1 cellular context compared by ENCODE assay signal in the genomic region with DNA sequence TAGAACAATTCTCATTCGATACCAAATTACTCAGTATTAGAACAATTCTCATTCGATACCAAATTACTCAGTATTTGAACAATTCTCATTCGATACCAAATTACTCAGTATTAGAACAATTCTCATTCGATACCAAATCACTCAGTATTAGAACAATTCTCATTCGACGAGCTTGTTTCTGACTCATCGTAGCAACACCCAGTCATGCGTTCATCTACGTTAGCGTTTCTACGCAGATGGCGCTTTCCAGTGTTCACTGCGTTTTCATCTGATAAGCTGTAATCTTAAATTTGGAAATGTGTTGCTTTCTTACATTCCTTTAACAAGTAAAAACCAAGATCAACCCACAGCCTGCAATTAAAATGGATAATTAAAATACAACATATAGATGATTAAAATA.
TF ChIP-seq lines count a peak whose summit lies in the region.

No MANE protein-coding gene starts in this region.

TF ChIP-seq in H1, 55 proteins besides CTCF, POLR2A, EP300 and RAD21:
- TF ChIP-seq SIX5 (IDR thresholded peaks at IDR 0.05; ENCODE audit: low read depth, low read length) (no peak), POLR2AphosphoS5 (IDR thresholded peaks at IDR 0.05; ENCODE audit: low read depth, low read length) (no peak), MAFK (IDR thresholded peaks at IDR 0.05; ENCODE audit: low read depth, low read length) (no peak), EGR1 (IDR thresholded peaks at IDR 0.05; ENCODE audit: borderline replicate concordance, low read depth, low read length) (no peak), JUND (IDR thresholded peaks at IDR 0.05; ENCODE audit: low read length) (no peak), MAX (IDR thresholded peaks at IDR 0.05) (no peak), BCL11A (IDR thresholded peaks at IDR 0.05; ENCODE audit: low read depth in 2 of 2, low read length in 2 of 2) (no peak), SAP30 (IDR thresholded peaks at IDR 0.05; ENCODE audit: insufficient read depth, insufficient replicate concordance, low read length) (no peak), ZNF274 (IDR thresholded peaks at IDR 0.05; ENCODE audit: borderline replicate concordance, extremely low read depth, low read length) (no peak), SIRT6 (IDR thresholded peaks at IDR 0.05; ENCODE audit: low read length) (no peak), HDAC6 (IDR thresholded peaks at IDR 0.05; ENCODE audit: low read depth, low read length) (no peak), USF2 (IDR thresholded peaks at IDR 0.05; ENCODE audit: low read length) (no peak), RBBP5 (IDR thresholded peaks at IDR 0.05; ENCODE audit: borderline replicate concordance, low read depth, low read length) (no peak)
- TF ChIP-seq, protein P1, sequence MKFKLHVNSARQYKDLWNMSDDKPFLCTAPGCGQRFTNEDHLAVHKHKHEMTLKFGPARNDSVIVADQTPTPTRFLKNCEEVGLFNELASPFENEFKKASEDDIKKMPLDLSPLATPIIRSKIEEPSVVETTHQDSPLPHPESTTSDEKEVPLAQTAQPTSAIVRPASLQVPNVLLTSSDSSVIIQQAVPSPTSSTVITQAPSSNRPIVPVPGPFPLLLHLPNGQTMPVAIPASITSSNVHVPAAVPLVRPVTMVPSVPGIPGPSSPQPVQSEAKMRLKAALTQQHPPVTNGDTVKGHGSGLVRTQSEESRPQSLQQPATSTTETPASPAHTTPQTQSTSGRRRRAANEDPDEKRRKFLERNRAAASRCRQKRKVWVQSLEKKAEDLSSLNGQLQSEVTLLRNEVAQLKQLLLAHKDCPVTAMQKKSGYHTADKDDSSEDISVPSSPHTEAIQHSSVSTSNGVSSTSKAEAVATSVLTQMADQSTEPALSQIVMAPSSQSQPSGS (IDR thresholded peaks at IDR 0.05; ENCODE audit: low read length) = no peak
